Comparison of ENCODE assay signal across 1 cellular context in genomic region chr3:139357899-139358298, GRCh38.
TF ChIP-seq lines count a peak whose summit lies in the region.

No MANE protein-coding gene starts in this region.

TF ChIP-seq in HepG2, 621 proteins besides CTCF, POLR2A, EP300 and RAD21:
- TF ChIP-seq POLR2AphosphoS5 (IDR thresholded peaks at IDR 0.05; ENCODE audit: low read depth, low read length), result 0 out of 2 replicates have a peak, but pooled peaks have one; percentile 21
- TF ChIP-seq, protein P1, sequence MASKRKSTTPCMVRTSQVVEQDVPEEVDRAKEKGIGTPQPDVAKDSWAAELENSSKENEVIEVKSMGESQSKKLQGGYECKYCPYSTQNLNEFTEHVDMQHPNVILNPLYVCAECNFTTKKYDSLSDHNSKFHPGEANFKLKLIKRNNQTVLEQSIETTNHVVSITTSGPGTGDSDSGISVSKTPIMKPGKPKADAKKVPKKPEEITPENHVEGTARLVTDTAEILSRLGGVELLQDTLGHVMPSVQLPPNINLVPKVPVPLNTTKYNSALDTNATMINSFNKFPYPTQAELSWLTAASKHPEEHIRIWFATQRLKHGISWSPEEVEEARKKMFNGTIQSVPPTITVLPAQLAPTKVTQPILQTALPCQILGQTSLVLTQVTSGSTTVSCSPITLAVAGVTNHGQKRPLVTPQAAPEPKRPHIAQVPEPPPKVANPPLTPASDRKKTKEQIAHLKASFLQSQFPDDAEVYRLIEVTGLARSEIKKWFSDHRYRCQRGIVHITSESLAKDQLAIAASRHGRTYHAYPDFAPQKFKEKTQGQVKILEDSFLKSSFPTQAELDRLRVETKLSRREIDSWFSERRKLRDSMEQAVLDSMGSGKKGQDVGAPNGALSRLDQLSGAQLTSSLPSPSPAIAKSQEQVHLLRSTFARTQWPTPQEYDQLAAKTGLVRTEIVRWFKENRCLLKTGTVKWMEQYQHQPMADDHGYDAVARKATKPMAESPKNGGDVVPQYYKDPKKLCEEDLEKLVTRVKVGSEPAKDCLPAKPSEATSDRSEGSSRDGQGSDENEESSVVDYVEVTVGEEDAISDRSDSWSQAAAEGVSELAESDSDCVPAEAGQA (IDR thresholded peaks at IDR 0.05; ENCODE audit: low read depth), result no peak
- TF ChIP-seq, protein P1 (CRISPR knock-in tag; IDR thresholded peaks at IDR 0.05; ENCODE audit: borderline replicate concordance), result no peak
- no peak for TF ChIP-seq GZF1 (CRISPR knock-in tag; IDR thresholded peaks at IDR 0.05)
- TF ChIP-seq ZNF20 (CRISPR knock-in tag; IDR thresholded peaks at IDR 0.05), result no peak
- TF ChIP-seq RFX1 (IDR thresholded peaks at IDR 0.05), result no peak
